8 cellular contexts compared by ENCODE assay signal in genomic region chr9:105881654-105882349, GRCh38.
DNase-seq lines count a peak whose midpoint lies in the region; ATAC-seq and TF ChIP-seq lines count a peak whose summit lies in the region.

No MANE protein-coding gene starts in this region.

- CTCF ChIA-PET in AG04450 (lab: Charles Lee): interaction anchor here (0.6 to 5.3 kb wide), 34 partner anchors 9 to 1296 kb away, joined by 3 to 66 read pairs (median 4); no protein-coding TSS in a partner anchor
- CTCF ChIA-PET in activated CD4-positive, alpha-beta T cell treated with anti-CD3 and anti-CD28 coated beads, Interleukin-2, amount 10 ng/mL, durations not matched to agents 7 days and 5 days (lab: Charles Lee): interaction anchor here (0.7 to 1.5 kb wide), 10 partner anchors 9 to 44 kb away, joined by 3 to 10 read pairs (median 4); no protein-coding TSS in a partner anchor

- no peak overlapping the region for H3K27ac Mint-ChIP-seq in activated CD4-positive, alpha-beta T cell treated with anti-CD3 and anti-CD28 coated beads, Interleukin-2, amount 10 ng/mL, durations not matched to agents 7 days and 5 days
- no peak overlapping the region for H3K27ac Mint-ChIP-seq in memory B cell

- POLR2A ChIA-PET in AG04450 (lab: Yijun Ruan, JAX): no interaction called here
- POLR2A ChIA-PET in activated CD4-positive, alpha-beta T cell treated with anti-CD3 and anti-CD28 coated beads, Interleukin-2, amount 10 ng/mL, durations not matched to agents 7 days and 5 days (lab: Charles Lee): no interaction called here

- H3K4me3 Mint-ChIP-seq in activated CD4-positive, alpha-beta T cell treated with anti-CD3 and anti-CD28 coated beads, Interleukin-2, amount 10 ng/mL, durations not matched to agents 7 days and 5 days: no peak overlapping the region
- no peak overlapping the region for H3K4me3 Mint-ChIP-seq in memory B cell

- TF ChIP-seq CTCF in AG04450 (IDR thresholded peaks at IDR 0.05; ENCODE audit: low read depth, low read length): peak; percentile 86

- H3K27me3 Mint-ChIP-seq in activated CD4-positive, alpha-beta T cell treated with anti-CD3 and anti-CD28 coated beads, Interleukin-2, amount 10 ng/mL, durations not matched to agents 7 days and 5 days: peaks cover 37% of the 10 kb centered on the region
- H3K27me3 Mint-ChIP-seq in memory B cell: peaks cover 4% of the 10 kb centered on the region

- no peaks in the 10 kb centered on the region for H3K9me3 ChIP-seq in AG04450 (ENCODE audit: control insufficient read depth, insufficient read depth, low read length)

- H3K4me1 Mint-ChIP-seq in activated CD4-positive, alpha-beta T cell treated with anti-CD3 and anti-CD28 coated beads, Interleukin-2, amount 10 ng/mL, durations not matched to agents 7 days and 5 days: peaks cover 42% of the 10 kb centered on the region
- peaks cover 10% of the 10 kb centered on the region for H3K4me1 Mint-ChIP-seq in memory B cell

- H3K36me3 Mint-ChIP-seq in activated CD4-positive, alpha-beta T cell treated with anti-CD3 and anti-CD28 coated beads, Interleukin-2, amount 10 ng/mL, durations not matched to agents 7 days and 5 days (ENCODE audit: low read depth): no peaks in the 10 kb centered on the region
- no peaks in the 10 kb centered on the region for H3K36me3 Mint-ChIP-seq in memory B cell

- no peak overlapping the region for H3K4me3 ChIP-seq in AG04450 (ENCODE audit: low read depth, low read length)

- H3K27ac ChIP-seq in AG04450 (ENCODE audit: low read depth, low read length): no peak overlapping the region

- ATAC-seq in GM18502 (IDR thresholded peaks at IDR 0.05; ENCODE audit: poor library complexity, unreplicated experiment) (peak; percentile 56), HG03108 (IDR thresholded peaks at IDR 0.05; ENCODE audit: unreplicated experiment) (peak; percentile 34), memory B cell (ENCODE audit: low read depth) (peak; percentile 62)

- no peaks in the 10 kb centered on the region for H3K27me3 ChIP-seq in AG04450 (ENCODE audit: control insufficient read depth, insufficient read depth, low read length)

- H3K9me3 Mint-ChIP-seq in activated CD4-positive, alpha-beta T cell treated with anti-CD3 and anti-CD28 coated beads, Interleukin-2, amount 10 ng/mL, durations not matched to agents 7 days and 5 days: no peaks in the 10 kb centered on the region
- H3K9me3 Mint-ChIP-seq in memory B cell: no peaks in the 10 kb centered on the region

- peak; percentile 10 for DNase-seq in AG04450 (ENCODE audit: low read depth, low spot score)
- DNase-seq in NCI-H510A treated with DMSO at 0.1 percent for 48 hours (lab: John Stamatoyannopoulos, UW): peak; percentile 80
- DNase-seq in activated CD4-positive, alpha-beta T cell treated with anti-CD3 and anti-CD28 coated beads, Interleukin-2, amount 10 ng/mL, durations not matched to agents 7 days and 5 days: peak; percentile 78
- peak; percentile 76 for DNase-seq in dermis blood vessel endothelial cell
- DNase-seq in memory B cell (ENCODE audit: low spot score in 2 of 2): peak; percentile 57 to 62
- DNase-seq in stimulated activated CD8-positive, alpha-beta memory T cell treated with anti-CD3 and anti-CD28 coated beads, Interleukin-4, amount 100 ng/mL, for 24 hours (ENCODE audit: low read depth): peak; percentile 48

Comparison
In these comparisons a context has a peak if more than half of its experiments do, and no peak if none do; other contexts are left out.
1. DNase-seq: peak in every context shown above with its lines; median percentile 80 in NCI-H510A treated with DMSO at 0.1 percent for 48 hours; 78 in activated CD4-positive, alpha-beta T cell treated with anti-CD3 and anti-CD28 coated beads, Interleukin-2, amount 10 ng/mL, durations not matched to agents 7 days and 5 days; 76 in dermis blood vessel endothelial cell; 60 in memory B cell; 48 in stimulated activated CD8-positive, alpha-beta memory T cell treated with anti-CD3 and anti-CD28 coated beads, Interleukin-4, amount 100 ng/mL, for 24 hours; 10 in AG04450.